8 cellular contexts compared by ENCODE assay signal in genomic region chr10:48306265-48306869, GRCh38. TPM values are rescaled to one million over a fixed set of nuclear protein-coding genes. Genes with fewer than 3 reads are reported as not detected.
A peak's percentile ranks its signal among the peaks of the same experiment; 100 is the strongest.
DNase-seq lines count a peak whose midpoint lies in the region; ATAC-seq and TF ChIP-seq lines count a peak whose summit lies in the region.

Gene MAPK8, plus strand, starts transcription at chr10:48306677. Its CDS starts 94,984 bp downstream, at chr10:48401661.

- peak within 1 kb of the TSS; percentile 83 to 85 for H3K27ac ChIP-seq in thoracic aorta

- H3K27me3 Mint-ChIP-seq in activated naive CD8-positive, alpha-beta T cell: no peaks in the 10 kb centered on the region
- H3K27me3 Mint-ChIP-seq in glutamatergic neuron (ENCODE audit: unreplicated experiment) (peaks cover 11% of the 10 kb centered on the region), osteocyte (ENCODE audit: unreplicated experiment) (peaks cover 16% of the 10 kb centered on the region)

- H3K4me3 ChIP-seq in thoracic aorta: peak within 1 kb of the TSS; percentile 91

- H3K27ac Mint-ChIP-seq in activated naive CD8-positive, alpha-beta T cell: peak within 1 kb of the TSS; percentile 82
- peak within 1 kb of the TSS; percentile 98 for H3K27ac Mint-ChIP-seq in glutamatergic neuron (ENCODE audit: unreplicated experiment)
- H3K27ac Mint-ChIP-seq in osteocyte (ENCODE audit: unreplicated experiment): peak within 1 kb of the TSS; percentile 69

- peak; percentile 99 for DNase-seq in GM10266 (ENCODE audit: extremely low spot score)
- peak; percentile 81 for DNase-seq in NCI-H1092 treated with DMSO at 0.1 percent for 48 hours (lab: John Stamatoyannopoulos, UW)
- peak; percentile 90 for DNase-seq in SKM-1 treated with dmso at 0.1 percent for 144 hours (lab: John Stamatoyannopoulos, UW; ENCODE audit: unreplicated experiment)
- peak; percentile 96 for DNase-seq in glutamatergic neuron
- peak; percentile 96 for DNase-seq in osteocyte (ENCODE audit: extremely low spot score, unreplicated experiment)
- peak; percentile 60 for DNase-seq in thoracic aorta (ENCODE audit: low spot score)

- TF ChIP-seq CTCF in GM10266 (IDR thresholded peaks at IDR 0.05; ENCODE audit: control insufficient read depth, insufficient read depth, low read depth, missing control alignments) (no peak), glutamatergic neuron (IDR thresholded peaks at IDR 0.05; ENCODE audit: partially characterized antibody, unreplicated experiment) (no peak), osteocyte (IDR thresholded peaks at IDR 0.05) (no peak), thoracic aorta (IDR thresholded peaks at IDR 0.05) (no peak)

- H3K4me3 Mint-ChIP-seq in activated naive CD8-positive, alpha-beta T cell: peak within 1 kb of the TSS; percentile 88
- peak within 1 kb of the TSS; percentile 95 for H3K4me3 Mint-ChIP-seq in glutamatergic neuron (ENCODE audit: unreplicated experiment)
- H3K4me3 Mint-ChIP-seq in osteocyte (ENCODE audit: unreplicated experiment): peak within 1 kb of the TSS; percentile 77

- peaks cover 35% of the 10 kb centered on the region for H3K4me1 Mint-ChIP-seq in activated naive CD8-positive, alpha-beta T cell (ENCODE audit: low read depth)
- H3K4me1 Mint-ChIP-seq in glutamatergic neuron (ENCODE audit: low read depth, unreplicated experiment) (peaks cover 6% of the 10 kb centered on the region), osteocyte (ENCODE audit: unreplicated experiment) (peaks cover 25% of the 10 kb centered on the region)

- H3K4me1 ChIP-seq in thoracic aorta (ENCODE audit: control insufficient read depth in 1 of 2, low read depth in 2 of 2): peaks cover 8 to 20% of the 10 kb centered on the region in 2 donors

- H3K9me3 Mint-ChIP-seq in activated naive CD8-positive, alpha-beta T cell (ENCODE audit: low read depth): peaks cover 2% of the 10 kb centered on the region
- peaks cover 18% of the 10 kb centered on the region for H3K9me3 Mint-ChIP-seq in glutamatergic neuron (ENCODE audit: unreplicated experiment)
- no peaks in the 10 kb centered on the region for H3K9me3 Mint-ChIP-seq in osteocyte (ENCODE audit: unreplicated experiment)

- no peaks in the 10 kb centered on the region for H3K36me3 Mint-ChIP-seq in activated naive CD8-positive, alpha-beta T cell
- H3K36me3 Mint-ChIP-seq in glutamatergic neuron (ENCODE audit: unreplicated experiment): peaks cover 5% of the 10 kb centered on the region
- no peaks in the 10 kb centered on the region for H3K36me3 Mint-ChIP-seq in osteocyte (ENCODE audit: unreplicated experiment)

- ATAC-seq in HG02623 (IDR thresholded peaks at IDR 0.05; ENCODE audit: unreplicated experiment): peak; percentile 83
- ATAC-seq in thoracic aorta (ENCODE audit: insufficient number of reproducible peaks, low FRiP score, low read depth): peak; percentile 84

- H3K36me3 ChIP-seq in thoracic aorta: no peaks in the 10 kb centered on the region

- H3K27me3 ChIP-seq in thoracic aorta (replicated peaks; ENCODE audit: insufficient read depth): no peaks in the 10 kb centered on the region

- H3K9me3 ChIP-seq in thoracic aorta: no peaks in the 10 kb centered on the region

RNA-seq across cellular contexts. Expression of gene MAPK8, which starts in this region (rescaled TPM):
- total RNA-seq in glutamatergic neuron (ENCODE audit: unreplicated experiment) (317 TPM), osteocyte (57.1 and 57.9 TPM in 2 replicates), thoracic aorta (10 to 100 TPM; 19.5 to 57.4 TPM)

Comparison
In these comparisons a context has a peak if more than half of its experiments do, and no peak if none do; other contexts are left out.
1. Peak in every context shown above with its lines: DNase-seq, ATAC-seq, H3K4me3 ChIP-seq and H3K27ac ChIP-seq.